In genomic region chr22:45101828-45102227, GRCh38 we compare ENCODE assay signal across 8 cellular contexts.
A peak's percentile ranks its signal among the peaks of the same experiment; 100 is the strongest.
DNase-seq lines count a peak whose midpoint lies in the region; TF ChIP-seq lines count a peak whose summit lies in the region.

No MANE protein-coding gene starts in this region.

- no peaks in the 10 kb centered on the region for H4K20me1 ChIP-seq in Loucy (ENCODE audit: insufficient read depth, low read length, poor library complexity, severe bottlenecking)

- H3K4me3 ChIP-seq in Loucy (ENCODE audit: low read length, poor library complexity, severe bottlenecking): no peak overlapping the region

- H3K9me3 ChIP-seq in Loucy (ENCODE audit: insufficient read depth, low read depth, low read length): no peaks in the 10 kb centered on the region

- H2AFZ ChIP-seq in Loucy (ENCODE audit: low read length): 0 out of 2 replicates have a peak overlapping the region, but pooled peaks have one; percentile 32

- no peaks in the 10 kb centered on the region for H3F3A ChIP-seq in Loucy (ENCODE audit: low read depth)

- no peaks in the 10 kb centered on the region for H3K36me3 ChIP-seq in Loucy (ENCODE audit: insufficient read depth, low read length)

- H3K4me2 ChIP-seq in Loucy (ENCODE audit: low read depth, low read length, poor library complexity, severe bottlenecking): no peak overlapping the region

- H3K9me2 ChIP-seq in Loucy (replicated peaks; ENCODE audit: low read depth, low read length): no peaks in the 10 kb centered on the region

- TF ChIP-seq CTCF in Loucy (conservative IDR thresholded peaks at IDR 0.05; ENCODE audit: low read length): peak; percentile 73

- H3K79me2 ChIP-seq in Loucy (ENCODE audit: insufficient read depth, low read length): no peaks in the 10 kb centered on the region

- DNase-seq in SIG-M5 treated with dmso at 0.1 percent for 504 hours (lab: John Stamatoyannopoulos, UW; ENCODE audit: unreplicated experiment): peak; percentile 71
- DNase-seq in SIG-M5 (lab: John Stamatoyannopoulos, UW): no peak
- peak; percentile 72 for DNase-seq in SKM-1 (lab: John Stamatoyannopoulos, UW; ENCODE audit: unreplicated experiment)
- DNase-seq in fibroblast of gingiva (ENCODE audit: low read depth): peak; percentile 72
- peak; percentile 75 for DNase-seq in myocyte (ENCODE audit: low read depth)
- DNase-seq in LoVo (ENCODE audit: low spot score): no peak
- DNase-seq in T-helper 9 cell: no peak

- no peak overlapping the region for H3K9ac ChIP-seq in Loucy (ENCODE audit: low read depth, low read length, poor library complexity, severe bottlenecking)

- no peaks in the 10 kb centered on the region for H3K4me1 ChIP-seq in Loucy (ENCODE audit: insufficient read depth, low read length, poor library complexity, severe bottlenecking)

- H3K27me3 ChIP-seq in Loucy (ENCODE audit: insufficient read depth, low read length, poor library complexity, severe bottlenecking): no peaks in the 10 kb centered on the region

Comparison
In these comparisons a context has a peak if more than half of its experiments do, and no peak if none do; other contexts are left out.
1. DNase-seq: peak in SIG-M5 treated with dmso at 0.1 percent for 504 hours (single experiment), SKM-1 (single experiment), fibroblast of gingiva (single experiment) and myocyte (single experiment); none in SIG-M5 (single experiment), LoVo (single experiment) and T-helper 9 cell (single experiment).